In the genomic region with DNA sequence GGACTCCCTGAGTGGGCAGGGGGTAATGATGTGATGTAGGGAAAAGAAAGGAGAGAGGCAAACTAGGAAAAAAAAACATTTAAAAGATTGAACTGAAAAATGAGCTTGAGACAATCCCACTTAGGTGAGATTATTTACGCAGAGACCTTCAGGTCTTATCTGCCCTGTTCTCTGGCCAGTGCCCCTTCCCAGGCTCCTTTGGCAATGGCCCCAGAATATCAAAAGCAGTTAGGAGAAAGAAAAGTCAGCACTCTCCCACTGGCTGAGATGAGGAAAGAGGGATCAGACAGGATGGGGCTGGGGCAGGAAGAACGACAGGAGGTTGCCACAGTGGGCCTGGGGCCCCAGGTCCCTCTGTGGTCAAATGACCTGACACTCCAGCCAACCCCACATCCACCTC, we compare ENCODE assay signal across 26 cellular contexts.
"Had no signal": no experiment of that assay in that cellular context is flagged by ENCODE, and none has a peak within 500 bp of the region (broad histone marks: within the 10 kb centered on the region; RNA-seq: fewer than 3 reads in every experiment).

No MANE protein-coding gene starts in this region.

- H3K4me1 ChIP-seq: colonic mucosa had no signal

- ATAC-seq: activated CD4-positive, CD25-positive, alpha-beta regulatory T cell treated with anti-CD3 and anti-CD28 coated beads, Interleukin-2, amount 50 U/mL, for 24 hours; activated CD8-positive, alpha-beta T cell treated with anti-CD3 and anti-CD28 coated beads for 36 hours; activated T-cell treated with anti-CD3 and anti-CD28 coated beads, Interleukin-2, amount 50 U/mL, for 4 hours; activated T-helper 17 cell treated with anti-CD3 and anti-CD28 coated beads, Interleukin-2, amount 50 U/mL, for 72 hours; esophagus mucosa; T-helper 17 cell had no signal

- DNase-seq: activated B cell treated with CpG ODN at 0.5 μM for 24 hours; activated CD4-positive, alpha-beta T cell treated with anti-CD3 and anti-CD28 coated beads for 48 hours; activated CD4-positive, alpha-beta T cell treated with anti-CD3 and anti-CD28 coated beads, Interleukin-2, amount 50 U/mL, for 1 hour; activated CD4-positive, alpha-beta T cell treated with anti-CD3 and anti-CD28 coated beads, Interleukin-2, amount 50 U/mL, for 48 hours; activated CD8-positive, alpha-beta memory T cell treated with anti-CD3 and anti-CD28 coated beads for 24 hours; activated CD8-positive, alpha-beta T cell treated with anti-CD3 and anti-CD28 coated beads for 36 hours; activated effector memory CD4-positive, alpha-beta T cell treated with Interleukin-2 at 50 U/mL for 16 hours; activated gamma-delta T cell treated with Interleukin-2 at 50 U/mL for 16 hours; activated naive CD4-positive, alpha-beta T cell treated with anti-CD3 and anti-CD28 coated beads, Interleukin-2, amount 50 U/mL, for 16 hours; activated naive CD4-positive, alpha-beta T cell treated with Interleukin-2 at 50 U/mL for 16 hours; activated T-cell treated with anti-CD3 and anti-CD28 coated beads, Interleukin-2, amount 50 U/mL, for 4 hours; amniotic stem cell; anterior cingulate cortex; caudate nucleus; cerebellar nuclear complex; colonic mucosa; effector CD8-positive, alpha-beta T cell; foreskin fibroblast; head of caudate nucleus; T-helper 1 cell; T-helper 17 cell; T1000; WERI-Rb-1 had no signal

- H3K27me3 ChIP-seq: colonic mucosa had no signal

- H3K27ac ChIP-seq: colonic mucosa, WERI-Rb-1 had no signal

- H3K36me3 ChIP-seq: colonic mucosa, WERI-Rb-1 had no signal

- H3K4me3 ChIP-seq: colonic mucosa had no signal

- H3K9me3 ChIP-seq: colonic mucosa had no signal
